33 cellular contexts compared by ENCODE assay signal in genomic region chr4:159884989-159885388, GRCh38.
"Had no signal": no experiment of that assay in that cellular context is flagged by ENCODE, and none has a peak within 500 bp of the region (broad histone marks: within the 10 kb centered on the region; RNA-seq: fewer than 3 reads in every experiment).

No MANE protein-coding gene starts in this region.

- H3K27me3 ChIP-seq: adrenal gland, ascending aorta, body of pancreas, brain microvascular endothelial cell, breast epithelium, cardiac muscle cell had no signal

- H3K27ac ChIP-seq: adrenal gland, ascending aorta, body of pancreas, brain microvascular endothelial cell, breast epithelium, cardiac muscle cell had no signal

- ATAC-seq: activated naive CD4-positive, alpha-beta T cell treated with anti-CD3 and anti-CD28 coated beads, Interleukin-2, amount 50 U/mL, for 72 hours; activated naive CD8-positive, alpha-beta T cell treated with anti-CD3 and anti-CD28 coated beads, Interleukin-2, amount 50 U/mL, for 24 hours; activated T-cell treated with anti-CD3 and anti-CD28 coated beads, Interleukin-2, amount 50 U/mL, for 4 hours; activated T-cell treated with anti-CD3 and anti-CD28 coated beads, Interleukin-2, amount 50 U/mL, for 72 hours; activated T-helper 17 cell treated with anti-CD3 and anti-CD28 coated beads, Interleukin-2, amount 50 U/mL, for 72 hours; body of pancreas had no signal

- H3K4me3 ChIP-seq: adrenal gland, ascending aorta, body of pancreas, breast epithelium, cardiac muscle cell had no signal

- H3K4me1 ChIP-seq: adrenal gland, ascending aorta, body of pancreas, breast epithelium had no signal

- DNase-seq: activated effector memory CD4-positive, alpha-beta T cell treated with anti-CD3 and anti-CD28 coated beads, Interleukin-2, amount 50 U/mL, for 16 hours; activated effector memory CD4-positive, alpha-beta T cell treated with Interleukin-2 at 50 U/mL for 16 hours; activated gamma-delta T cell; activated gamma-delta T cell treated with Interleukin-2 at 50 U/mL for 16 hours; activated naive CD4-positive, alpha-beta T cell; activated naive CD4-positive, alpha-beta T cell treated with anti-CD3 and anti-CD28 coated beads for 36 hours; activated naive CD4-positive, alpha-beta T cell treated with anti-CD3 and anti-CD28 coated beads, Interleukin-2, amount 10 ng/mL, durations not matched to agents 7 days and 5 days; activated naive CD4-positive, alpha-beta T cell treated with anti-CD3 and anti-CD28 coated beads, Interleukin-2, amount 50 U/mL, for 16 hours; activated naive CD4-positive, alpha-beta T cell treated with Interleukin-2 at 50 U/mL for 16 hours; activated naive CD8-positive, alpha-beta T cell treated with anti-CD3 and anti-CD28 coated beads for 36 hours; activated naive CD8-positive, alpha-beta T cell treated with anti-CD3 and anti-CD28 coated beads, Interleukin-2, amount 10 ng/mL, durations not matched to agents 7 days and 5 days; activated naive CD8-positive, alpha-beta T cell treated with anti-CD3 and anti-CD28 coated beads, Interleukin-2, amount 50 U/mL, for 24 hours; activated T-cell treated with anti-CD3 and anti-CD28 coated beads, Interleukin-2, amount 50 U/mL, for 24 hours; activated T-cell treated with anti-CD3 and anti-CD28 coated beads, Interleukin-2, amount 50 U/mL, for 4 hours; activated T-cell treated with anti-CD3 and anti-CD28 coated beads, Interleukin-2, amount 50 U/mL, for 48 hours; activated T-cell treated with anti-CD3 and anti-CD28 coated beads, Interleukin-2, amount 50 U/mL, for 72 hours; adrenal gland; amniotic stem cell; amygdala; anterior cingulate cortex; aorta; body of pancreas; brain microvascular endothelial cell; caudate nucleus; central memory CD4-positive, alpha-beta T cell; cerebellar nuclear complex had no signal

- FAIRE-seq: astrocyte, bronchial epithelial cell had no signal

- H3K36me3 ChIP-seq: adrenal gland, ascending aorta, brain microvascular endothelial cell, breast epithelium, cardiac muscle cell had no signal

- H3K9me3 ChIP-seq: adrenal gland, ascending aorta, body of pancreas, breast epithelium had no signal
